ENCODE assay signal across 4 cellular contexts in the genomic region with DNA sequence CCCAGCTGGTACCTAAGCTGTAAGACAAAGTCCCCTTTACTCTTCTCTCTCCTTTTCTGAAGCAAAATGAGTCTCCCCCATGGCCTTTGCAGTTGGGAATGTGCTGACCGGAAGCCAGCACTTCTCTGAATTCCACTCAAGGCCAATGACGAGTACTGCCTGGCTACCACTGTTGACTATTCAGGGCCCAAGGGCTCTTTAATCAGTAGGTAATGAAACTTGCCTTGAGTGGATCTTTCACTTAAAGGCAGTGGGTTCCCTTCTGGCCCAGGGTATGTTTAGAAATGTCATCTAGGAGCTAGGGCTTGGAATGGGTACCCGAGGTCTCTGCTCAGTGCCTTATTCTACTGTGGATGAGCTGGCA.
"Had no signal": no experiment of that assay in that cellular context is flagged by ENCODE, and none has a peak within 500 bp of the region (broad histone marks: within the 10 kb centered on the region; RNA-seq: fewer than 3 reads in every experiment).

No MANE protein-coding gene starts in this region.

- H3K4me3 ChIP-seq: GM23338 had no signal

- H3K27ac Mint-ChIP-seq: GM23338, H9 had no signal

- H3K4me1 Mint-ChIP-seq: GM23338, H9 had no signal

- ATAC-seq: GM23338 had no signal

- DNase-seq: H9, HCEC 1CT, IMR-90 had no signal

- H3K4me3 Mint-ChIP-seq: GM23338, H9 had no signal

- H3K9me3 Mint-ChIP-seq: GM23338, H9 had no signal
